Comparison of ENCODE assay signal across 10 cellular contexts in the genomic region with DNA sequence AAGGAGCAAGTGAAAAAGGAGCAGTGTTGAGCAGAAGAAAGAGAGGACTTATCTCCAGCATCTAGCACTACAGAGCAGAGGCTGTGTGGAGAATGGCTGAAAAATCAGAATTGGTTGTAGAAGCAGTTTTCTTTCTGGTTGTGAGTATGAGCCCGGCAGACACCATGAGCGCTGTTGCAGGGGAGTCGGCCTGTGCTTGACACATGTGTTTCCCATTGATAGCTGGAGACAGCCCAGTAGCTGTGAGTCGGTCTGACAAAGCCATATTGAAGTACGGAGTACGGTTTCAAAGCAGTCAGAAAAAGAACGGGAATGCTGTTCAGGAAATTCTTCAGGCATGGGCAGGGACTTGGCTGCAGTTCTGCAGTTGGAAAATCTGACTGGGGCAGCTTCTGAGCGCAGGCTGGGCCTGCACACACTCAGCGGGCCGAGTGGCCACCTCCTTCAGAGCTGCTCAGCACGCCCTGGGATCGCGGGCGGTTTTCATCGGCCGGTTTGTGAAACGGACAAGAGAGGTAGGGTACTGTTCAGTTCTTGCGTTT. TPM values are rescaled to one million over a fixed set of nuclear protein-coding genes. Genes with fewer than 3 reads are reported as not detected.
DNase-seq lines count a peak whose midpoint lies in the region; ATAC-seq and TF ChIP-seq lines count a peak whose summit lies in the region.
"Had no signal": no experiment of that assay in that cellular context is flagged by ENCODE, and none has a peak within 500 bp of the region (broad histone marks: within the 10 kb centered on the region; RNA-seq: fewer than 3 reads in every experiment).

Gene SGCD (plus strand): TSS at position 447 of the 542 bp plus-strand sequence.

- peak within 1 kb of the TSS; percentile 75 for H3K4me3 Mint-ChIP-seq in chondrocyte (ENCODE audit: unreplicated experiment)
- no peak within 1 kb of the TSS for H3K4me3 Mint-ChIP-seq in activated CD4-positive, alpha-beta memory T cell treated with anti-CD3 and anti-CD28 coated beads for 36 hours
- H3K4me3 Mint-ChIP-seq: central memory CD8-positive, alpha-beta T cell had no signal

- DNase-seq in HAP-1 (ENCODE audit: low spot score in 2 of 2): peak; percentile 63 to 74
- no peak for DNase-seq in chondrocyte (ENCODE audit: low spot score)
- DNase-seq in kidney epithelial cell (ENCODE audit: low read depth): peak; percentile 34
- peak; percentile 6 for DNase-seq in smooth muscle cell (lab: John Stamatoyannopoulos, UW; ENCODE audit: unreplicated experiment)
- no peak for DNase-seq in T-helper 9 cell
- no peak for DNase-seq in activated CD4-positive, alpha-beta memory T cell treated with anti-CD3 and anti-CD28 coated beads for 36 hours
- DNase-seq: NCI-H2029 treated with DMSO at 0.1 percent for 48 hours had no signal

- H3K4me1 ChIP-seq in HAP-1: peaks cover 32% of the 10 kb centered on the region
- no peaks in the 10 kb centered on the region for H3K4me1 ChIP-seq in smooth muscle cell (ENCODE audit: low read depth)

- peak within 1 kb of the TSS; percentile 49 for H3K9ac ChIP-seq in smooth muscle cell (ENCODE audit: low read depth)

- peak within 1 kb of the TSS; percentile 89 for H3K27ac Mint-ChIP-seq in chondrocyte (ENCODE audit: unreplicated experiment)
- H3K27ac Mint-ChIP-seq in activated CD4-positive, alpha-beta memory T cell treated with anti-CD3 and anti-CD28 coated beads for 36 hours: no peak within 1 kb of the TSS

- peaks cover 40% of the 10 kb centered on the region for H3K4me1 Mint-ChIP-seq in chondrocyte (ENCODE audit: low read depth)
- H3K4me1 Mint-ChIP-seq in activated CD4-positive, alpha-beta memory T cell treated with anti-CD3 and anti-CD28 coated beads for 36 hours (ENCODE audit: low read depth): no peaks in the 10 kb centered on the region
- H3K4me1 Mint-ChIP-seq: central memory CD8-positive, alpha-beta T cell had no signal

- H3K27ac ChIP-seq in smooth muscle cell (ENCODE audit: low read depth): peak within 1 kb of the TSS; percentile 65

- CTCF ChIA-PET in activated CD4-positive, alpha-beta memory T cell treated with anti-CD3 and anti-CD28 coated beads for 36 hours (lab: Charles Lee): no interaction called here

- WGBS in smooth muscle cell (ENCODE audit: low lambda C conversion rate): 41% methylated on average over 18 of the region's 18 CpGs

- H3K79me2 ChIP-seq in smooth muscle cell (ENCODE audit: low read depth): no peaks in the 10 kb centered on the region

- H3K27me3 Mint-ChIP-seq in chondrocyte (ENCODE audit: low read depth): no peaks in the 10 kb centered on the region
- H3K27me3 Mint-ChIP-seq in activated CD4-positive, alpha-beta memory T cell treated with anti-CD3 and anti-CD28 coated beads for 36 hours: peaks cover 9% of the 10 kb centered on the region

- H3F3A ChIP-seq in smooth muscle cell (ENCODE audit: low read depth): peaks cover 4% of the 10 kb centered on the region

- intact Hi-C loops in activated CD4-positive, alpha-beta memory T cell treated with anti-CD3 and anti-CD28 coated beads for 36 hours (cut with micrococcal nuclease): no loop called here

- H2AFZ ChIP-seq in smooth muscle cell (ENCODE audit: low read depth): peak within 1 kb of the TSS; percentile 79

- peak; percentile 55 for TF ChIP-seq CTCF in chondrocyte (IDR thresholded peaks at IDR 0.05)
- no peak for TF ChIP-seq CTCF in kidney epithelial cell (IDR thresholded peaks at IDR 0.05; ENCODE audit: insufficient read depth, low read length, poor library complexity, severe bottlenecking)
- TF ChIP-seq CTCF in smooth muscle cell (IDR thresholded peaks at IDR 0.05; ENCODE audit: borderline replicate concordance, insufficient read depth, poor library complexity, severe bottlenecking): no peak

- H3K4me3 ChIP-seq in HAP-1 (peak within 1 kb of the TSS; percentile 31), kidney epithelial cell (ENCODE audit: low read depth, low read length) (peak within 1 kb of the TSS; percentile 10), smooth muscle cell (peak within 1 kb of the TSS; percentile 43)

- H4K20me1 ChIP-seq in smooth muscle cell (ENCODE audit: low read depth): no peaks in the 10 kb centered on the region

- POLR2A ChIA-PET in activated CD4-positive, alpha-beta memory T cell treated with anti-CD3 and anti-CD28 coated beads for 36 hours (lab: Charles Lee): no interaction called here

- H3K27me3 ChIP-seq in HAP-1 (ENCODE audit: low read depth) (no peaks in the 10 kb centered on the region), kidney epithelial cell (ENCODE audit: control insufficient read depth, insufficient read depth, low read length) (no peaks in the 10 kb centered on the region), smooth muscle cell (ENCODE audit: low read depth) (no peaks in the 10 kb centered on the region)

- in situ Hi-C loops in HAP-1 (cut with MboI; ENCODE audit: low sequenced_read_pairs): no loop called here

- peaks cover 3% of the 10 kb centered on the region for H3K36me3 Mint-ChIP-seq in chondrocyte (ENCODE audit: low read depth)
- no peaks in the 10 kb centered on the region for H3K36me3 Mint-ChIP-seq in activated CD4-positive, alpha-beta memory T cell treated with anti-CD3 and anti-CD28 coated beads for 36 hours

- peak within 1 kb of the TSS; percentile 79 for H3K4me2 ChIP-seq in smooth muscle cell

- H3K9me3 ChIP-seq in HAP-1 (no peaks in the 10 kb centered on the region), smooth muscle cell (replicated peaks; ENCODE audit: low read depth) (no peaks in the 10 kb centered on the region)

- no peaks in the 10 kb centered on the region for H3K9me3 Mint-ChIP-seq in chondrocyte (ENCODE audit: low read depth)
- no peaks in the 10 kb centered on the region for H3K9me3 Mint-ChIP-seq in activated CD4-positive, alpha-beta memory T cell treated with anti-CD3 and anti-CD28 coated beads for 36 hours
- H3K9me3 Mint-ChIP-seq: central memory CD8-positive, alpha-beta T cell had no signal

- H3K36me3 ChIP-seq in HAP-1 (replicated peaks) (no peaks in the 10 kb centered on the region), kidney epithelial cell (ENCODE audit: control insufficient read depth, insufficient read depth, low read length) (no peaks in the 10 kb centered on the region), smooth muscle cell (ENCODE audit: low read depth) (no peaks in the 10 kb centered on the region)

- ATAC-seq in GM21526 (IDR thresholded peaks at IDR 0.05; ENCODE audit: low FRiP score, unreplicated experiment) (no peak), GM21825 (IDR thresholded peaks at IDR 0.05; ENCODE audit: unreplicated experiment) (no peak)

RNA-seq across cellular contexts. Expression of gene SGCD, which starts in this region (rescaled TPM):
- total RNA-seq in chondrocyte (8.1 to 27.7 TPM (median 8.4 TPM) in 3 replicates), kidney epithelial cell (0.29 and 0.34 TPM in 2 replicates), smooth muscle cell (1.6 and 2.6 TPM in 2 replicates)
- polyA plus RNA-seq in smooth muscle cell: 2.3 and 3.5 TPM in 2 replicates
- total RNA-seq in activated CD4-positive, alpha-beta memory T cell treated with anti-CD3 and anti-CD28 coated beads for 36 hours: not detected

Comparison
In these comparisons a context has a peak if more than half of its experiments do, and no peak if none do; other contexts are left out.
1. Peak in DNase-seq and H3K4me3 ChIP-seq in kidney epithelial cell; RNA of the gene not detected or under 1 TPM.
2. DNase-seq: peak in HAP-1 (2 of 2) and smooth muscle cell (single experiment); none in chondrocyte (single experiment), T-helper 9 cell (single experiment) and activated CD4-positive, alpha-beta memory T cell treated with anti-CD3 and anti-CD28 coated beads for 36 hours (single experiment).
3. Peak in every context shown above with its lines, with median percentiles within 50 percentile points of each other: H3K4me3 ChIP-seq.